ENCODE assay signal across 8 cellular contexts in the genomic region with DNA sequence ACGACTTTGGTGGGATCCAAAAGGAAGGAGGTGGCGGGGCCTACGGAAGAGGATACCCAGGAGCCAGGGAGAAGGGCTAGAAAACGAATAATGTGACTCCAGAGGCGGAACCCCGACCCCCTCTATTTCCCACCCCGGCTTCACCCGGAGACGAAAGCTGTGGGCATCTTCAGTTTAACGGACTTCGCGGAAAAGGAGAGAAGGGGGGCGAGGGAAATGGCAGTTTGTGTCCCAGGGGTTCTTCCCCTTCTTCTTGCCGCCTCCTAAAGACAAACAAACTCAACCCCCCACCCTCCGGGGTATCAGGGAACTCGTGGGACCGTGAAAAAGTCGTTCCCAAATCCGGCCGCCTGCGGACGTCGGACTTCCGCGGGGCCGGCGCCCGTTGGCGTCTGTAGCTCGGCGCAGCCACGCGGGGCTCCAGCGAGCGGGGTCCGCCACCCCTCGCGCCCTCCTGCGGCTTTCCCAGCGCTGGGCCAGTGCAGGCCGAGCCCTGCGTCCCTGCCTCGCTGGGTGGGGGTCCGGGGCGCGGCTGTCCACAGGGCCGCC. TPM values are rescaled to one million over a fixed set of nuclear protein-coding genes. Genes with fewer than 3 reads are reported as not detected.
DNase-seq lines count a peak whose midpoint lies in the region; ATAC-seq and TF ChIP-seq lines count a peak whose summit lies in the region.

No MANE protein-coding gene starts in this region.

- CTCF ChIA-PET in activated CD4-positive, alpha-beta T cell treated with anti-CD3 and anti-CD28 coated beads for 36 hours (lab: Charles Lee): interaction anchor here (0.6 to 2.0 kb wide), 10 partner anchors 13 to 1856 kb away, joined by 3 to 9 read pairs (median 4); partner anchors contain the start of genes AIMP1 and TBCK
- CTCF ChIA-PET in activated CD8-positive, alpha-beta T cell treated with anti-CD3 and anti-CD28 coated beads, Interleukin-2, amount 10 ng/mL, durations not matched to agents 7 days and 5 days (lab: Charles Lee): interaction anchor here (1.0 to 2.9 kb wide), 9 partner anchors 9 to 447 kb away, joined by 3 to 16 read pairs (median 5); no protein-coding TSS in a partner anchor

- peak overlapping the region; percentile 32 to 70 (median 58) for H3K4me3 ChIP-seq in heart left ventricle
- H3K4me3 ChIP-seq in gastrocnemius medialis: peak overlapping the region; percentile 56 to 78 (median 60)

- H3K9me3 ChIP-seq in heart left ventricle (no peaks in the 10 kb centered on the region), gastrocnemius medialis (no peaks in the 10 kb centered on the region)

- H3K4me1 ChIP-seq in heart left ventricle (peaks cover 0 to 39% (median 16%) of the 10 kb centered on the region in 12 donors), gastrocnemius medialis (peaks cover 11 to 18% of the 10 kb centered on the region in 2 donors)

- H3K27me3 ChIP-seq in heart left ventricle (peaks cover 12 to 78% (median 64%) of the 10 kb centered on the region in 9 donors), gastrocnemius medialis (peaks cover 72 to 77% (median 77%) of the 10 kb centered on the region in 3 donors)

- no peaks in the 10 kb centered on the region for H3K9me3 Mint-ChIP-seq in activated CD4-positive, alpha-beta T cell treated with anti-CD3 and anti-CD28 coated beads for 36 hours (ENCODE audit: low read depth)
- H3K9me3 Mint-ChIP-seq in activated CD8-positive, alpha-beta T cell treated with anti-CD3 and anti-CD28 coated beads, Interleukin-2, amount 10 ng/mL, durations not matched to agents 7 days and 5 days (ENCODE audit: insufficient read depth): no peaks in the 10 kb centered on the region

- in situ Hi-C loops in gastrocnemius medialis (cut with MboI; ENCODE audit: low sequenced_read_pairs in 4 of 4): no loop called here

- peaks cover 12% of the 10 kb centered on the region for H3K27me3 Mint-ChIP-seq in activated CD4-positive, alpha-beta T cell treated with anti-CD3 and anti-CD28 coated beads for 36 hours
- H3K27me3 Mint-ChIP-seq in activated CD8-positive, alpha-beta T cell treated with anti-CD3 and anti-CD28 coated beads, Interleukin-2, amount 10 ng/mL, durations not matched to agents 7 days and 5 days (ENCODE audit: low read depth): peaks cover 19% of the 10 kb centered on the region

- peaks cover 13% of the 10 kb centered on the region for H3K36me3 Mint-ChIP-seq in activated CD4-positive, alpha-beta T cell treated with anti-CD3 and anti-CD28 coated beads for 36 hours (ENCODE audit: low read depth)
- H3K36me3 Mint-ChIP-seq in activated CD8-positive, alpha-beta T cell treated with anti-CD3 and anti-CD28 coated beads, Interleukin-2, amount 10 ng/mL, durations not matched to agents 7 days and 5 days (ENCODE audit: low read depth): peaks cover 24% of the 10 kb centered on the region

- peak; percentile 4 for ATAC-seq in activated CD4-positive, alpha-beta T cell treated with anti-CD3 and anti-CD28 coated beads for 36 hours
- peak; percentile 37 for ATAC-seq in HG03432 (IDR thresholded peaks at IDR 0.05; ENCODE audit: unreplicated experiment)
- ATAC-seq in activated CD8-positive, alpha-beta T cell treated with anti-CD3 and anti-CD28 coated beads, Interleukin-2, amount 10 ng/mL, durations not matched to agents 7 days and 5 days: peak; percentile 25
- ATAC-seq in heart left ventricle: peak in 3 of 4 donors; percentile 38 to 58 (median 47)
- ATAC-seq in gastrocnemius medialis: no peak
- no peak for ATAC-seq in GM18870 (IDR thresholded peaks at IDR 0.05; ENCODE audit: unreplicated experiment)

- 3 to 6% (median 5%) methylated on average over 34 to 47 of the region's 47 CpGs for WGBS in heart left ventricle, 4 donors

- peak in 2 of 12 donors; percentile 15 to 24 for TF ChIP-seq CTCF in heart left ventricle (IDR thresholded peaks at IDR 0.05)
- no peak for TF ChIP-seq CTCF in gastrocnemius medialis (IDR thresholded peaks at IDR 0.05 in 4 of 5, conservative IDR thresholded peaks at IDR 0.05 in 1 of 5)

- H3K4me3 Mint-ChIP-seq in activated CD4-positive, alpha-beta T cell treated with anti-CD3 and anti-CD28 coated beads for 36 hours: peak overlapping the region; percentile 85
- H3K4me3 Mint-ChIP-seq in activated CD8-positive, alpha-beta T cell treated with anti-CD3 and anti-CD28 coated beads, Interleukin-2, amount 10 ng/mL, durations not matched to agents 7 days and 5 days: peak overlapping the region; percentile 97

- H3K4me1 Mint-ChIP-seq in activated CD4-positive, alpha-beta T cell treated with anti-CD3 and anti-CD28 coated beads for 36 hours: peaks cover 51% of the 10 kb centered on the region
- H3K4me1 Mint-ChIP-seq in activated CD8-positive, alpha-beta T cell treated with anti-CD3 and anti-CD28 coated beads, Interleukin-2, amount 10 ng/mL, durations not matched to agents 7 days and 5 days (ENCODE audit: low read depth): peaks cover 53% of the 10 kb centered on the region

- intact Hi-C loops in activated CD4-positive, alpha-beta T cell treated with anti-CD3 and anti-CD28 coated beads for 36 hours (cut with DNase I, micrococcal nuclease): loop anchor here (2.0 to 5.0 kb wide), 4 partner anchors 185 to 452 kb away; partner anchors contain the start of gene PAPSS1 (in 1 of the 2)
- intact Hi-C loops in heart left ventricle (cut with DNase I) (loop anchor here in 1 of 10 donors (10.0 kb wide), 2 partner anchors 182 to 402 kb away; no protein-coding TSS in a partner anchor), gastrocnemius medialis (cut with DNase I; ENCODE audit: low total_unique reads) (loop anchor here (10.0 kb wide), 1 partner anchor 148 kb away; no protein-coding TSS in a partner anchor)

- H3K27ac Mint-ChIP-seq in activated CD4-positive, alpha-beta T cell treated with anti-CD3 and anti-CD28 coated beads for 36 hours: peak overlapping the region; percentile 91
- peak overlapping the region; percentile 77 for H3K27ac Mint-ChIP-seq in activated CD8-positive, alpha-beta T cell treated with anti-CD3 and anti-CD28 coated beads, Interleukin-2, amount 10 ng/mL, durations not matched to agents 7 days and 5 days

- peak overlapping the region in 5 of 12 donors; percentile 17 to 70 (median 60) for H3K27ac ChIP-seq in heart left ventricle
- no peak overlapping the region for H3K27ac ChIP-seq in gastrocnemius medialis

- DNase-seq in activated CD4-positive, alpha-beta T cell treated with anti-CD3 and anti-CD28 coated beads for 36 hours: peak; percentile 61
- no peak for DNase-seq in activated CD4-positive, alpha-beta T cell treated with anti-CD3 and anti-CD28 coated beads, Interleukin-2, amount 50 U/mL, for 1 hour
- DNase-seq in activated CD8-positive, alpha-beta T cell treated with anti-CD3 and anti-CD28 coated beads, Interleukin-2, amount 10 ng/mL, durations not matched to agents 7 days and 5 days: peak; percentile 43
- DNase-seq in heart left ventricle (peak in 2 of 5 donors; percentile 8 to 30), gastrocnemius medialis (no peak), NCI-H1436 treated with DMSO at 0.1 percent for 48 hours (lab: John Stamatoyannopoulos, UW) (no peak)

- no peaks in the 10 kb centered on the region for H3K36me3 ChIP-seq in heart left ventricle
- no peaks in the 10 kb centered on the region for H3K36me3 ChIP-seq in gastrocnemius medialis

- POLR2A ChIA-PET in activated CD4-positive, alpha-beta T cell treated with anti-CD3 and anti-CD28 coated beads for 36 hours (lab: Charles Lee): interaction anchor here (0.7 to 2.1 kb wide), 7 partner anchors 51 to 454 kb away, joined by 3 to 7 read pairs (median 3); no protein-coding TSS in a partner anchor
- POLR2A ChIA-PET in activated CD8-positive, alpha-beta T cell treated with anti-CD3 and anti-CD28 coated beads, Interleukin-2, amount 10 ng/mL, durations not matched to agents 7 days and 5 days (lab: Charles Lee): interaction anchor here (0.8 to 2.3 kb wide), 16 partner anchors 9 to 400 kb away, joined by 3 to 8 read pairs (median 3); no protein-coding TSS in a partner anchor

- no peak for TF ChIP-seq POLR2A in heart left ventricle (IDR thresholded peaks at IDR 0.05)
- TF ChIP-seq POLR2A in gastrocnemius medialis (IDR thresholded peaks at IDR 0.05): no peak

RNA-seq across cellular contexts. Expression of gene LEF1, which starts 3.6 kb away (rescaled TPM):
- total RNA-seq in activated CD4-positive, alpha-beta T cell treated with anti-CD3 and anti-CD28 coated beads for 36 hours: 100 to 1,000 TPM; 175 to 302 TPM
- total RNA-seq in activated CD8-positive, alpha-beta T cell treated with anti-CD3 and anti-CD28 coated beads, Interleukin-2, amount 10 ng/mL, durations not matched to agents 7 days and 5 days: 100 to 1,000 TPM; 205 to 246 TPM
- total RNA-seq in heart left ventricle: 1 to 10 TPM in 5 of 9 donors, under 1 TPM in 3, not detected in 1; 0.16 to 3.0 (median 1.9) TPM
- polyA plus RNA-seq in heart left ventricle: under 1 TPM; 0.08 to 0.57 TPM
- under 1 TPM in 1 of 4 donors, not detected in 3; 0.33 TPM for total RNA-seq in gastrocnemius medialis

Comparison
In these comparisons a context has a peak if more than half of its experiments do, and no peak if none do; other contexts are left out.
1. DNase-seq: peak in activated CD4-positive, alpha-beta T cell treated with anti-CD3 and anti-CD28 coated beads for 36 hours (single experiment) and activated CD8-positive, alpha-beta T cell treated with anti-CD3 and anti-CD28 coated beads, Interleukin-2, amount 10 ng/mL, durations not matched to agents 7 days and 5 days (single experiment); none in activated CD4-positive, alpha-beta T cell treated with anti-CD3 and anti-CD28 coated beads, Interleukin-2, amount 50 U/mL, for 1 hour (single experiment), gastrocnemius medialis (0 of 2) and NCI-H1436 treated with DMSO at 0.1 percent for 48 hours (single experiment).
2. ATAC-seq: peak in activated CD4-positive, alpha-beta T cell treated with anti-CD3 and anti-CD28 coated beads for 36 hours (single experiment), HG03432 (single experiment), activated CD8-positive, alpha-beta T cell treated with anti-CD3 and anti-CD28 coated beads, Interleukin-2, amount 10 ng/mL, durations not matched to agents 7 days and 5 days (single experiment) and heart left ventricle (3 of 4); none in gastrocnemius medialis (0 of 2) and GM18870 (single experiment).
3. RNA of gene LEF1, which starts 3.6 kb away (total RNA-seq): 175 to 302 TPM in activated CD4-positive, alpha-beta T cell treated with anti-CD3 and anti-CD28 coated beads for 36 hours and 205 to 246 TPM in activated CD8-positive, alpha-beta T cell treated with anti-CD3 and anti-CD28 coated beads, Interleukin-2, amount 10 ng/mL, durations not matched to agents 7 days and 5 days; 0.16 to 3.0 TPM in heart left ventricle and 0.33 TPM in gastrocnemius medialis; every median in the first group is over 10 times any median in the second.